ENCODE assay signal across 9 cellular contexts in genomic region chr17:3801043-3801746, GRCh38. TPM values are rescaled to one million over a fixed set of nuclear protein-coding genes. Genes with fewer than 3 reads are reported as not detected.
A peak's percentile ranks its signal among the peaks of the same experiment; 100 is the strongest.
DNase-seq lines count a peak whose midpoint lies in the region; ATAC-seq lines count a peak whose summit lies in the region.
"Had no signal": no experiment of that assay in that cellular context is flagged by ENCODE, and none has a peak within 500 bp of the region (broad histone marks: within the 10 kb centered on the region; RNA-seq: fewer than 3 reads in every experiment).

Gene ITGAE, minus strand, starts transcription at chr17:3801188. Its CDS starts 44 bp downstream, at chr17:3801144.

- WGBS in aorta, 2 donors, result 77 to 79% methylated on average over 19 of the region's 19 CpGs

- peak; percentile 5 for DNase-seq in activated naive CD4-positive, alpha-beta T cell treated with anti-CD3 and anti-CD28 coated beads, Interleukin-2, amount 10 ng/mL, durations not matched to agents 7 days and 5 days
- DNase-seq in activated naive CD4-positive, alpha-beta T cell treated with anti-CD3 and anti-CD28 coated beads, Interleukin-2, amount 50 U/mL, for 16 hours, result no peak
- DNase-seq in effector memory CD8-positive, alpha-beta T cell, result no peak
- DNase-seq in aorta (peak in 1 of 2 donors; percentile 57), kidney glomerular epithelial cell (lab: John Stamatoyannopoulos, UW) (no peak)
- DNase-seq: NCI-H146 had no signal

- H3K9me3 ChIP-seq in mononuclear cell (ENCODE audit: low read depth, low read length) (no peaks in the 10 kb centered on the region), aorta (ENCODE audit: control insufficient read depth, low read length) (no peaks in the 10 kb centered on the region)

- H3K27me3 Mint-ChIP-seq in activated naive CD4-positive, alpha-beta T cell treated with anti-CD3 and anti-CD28 coated beads, Interleukin-2, amount 10 ng/mL, durations not matched to agents 7 days and 5 days, result peaks cover 4% of the 10 kb centered on the region
- H3K27me3 Mint-ChIP-seq in effector memory CD8-positive, alpha-beta T cell, result no peaks in the 10 kb centered on the region

- peaks cover 10% of the 10 kb centered on the region for H3K4me1 Mint-ChIP-seq in activated naive CD4-positive, alpha-beta T cell treated with anti-CD3 and anti-CD28 coated beads, Interleukin-2, amount 10 ng/mL, durations not matched to agents 7 days and 5 days
- H3K4me1 Mint-ChIP-seq in effector memory CD8-positive, alpha-beta T cell (ENCODE audit: low read depth in 2 of 2), result peaks cover 30 to 31% of the 10 kb centered on the region in 2 donors

- H3K27me3 ChIP-seq in mononuclear cell (ENCODE audit: insufficient read depth, low read length) (no peaks in the 10 kb centered on the region), aorta (ENCODE audit: control insufficient read depth in 1 of 2, insufficient read depth in 2 of 2, low read length in 1 of 2) (no peaks in the 10 kb centered on the region)

- H3K36me3 ChIP-seq in aorta (ENCODE audit: control insufficient read depth in 1 of 2, insufficient read depth in 2 of 2, low read length in 1 of 2), result no peaks in the 10 kb centered on the region

- CTCF ChIA-PET in activated naive CD4-positive, alpha-beta T cell treated with anti-CD3 and anti-CD28 coated beads, Interleukin-2, amount 10 ng/mL, durations not matched to agents 7 days and 5 days (lab: Charles Lee), result no interaction called here

- intact Hi-C loops in aorta (cut with DNase I), result no loop called here

- H3K36me3 Mint-ChIP-seq in activated naive CD4-positive, alpha-beta T cell treated with anti-CD3 and anti-CD28 coated beads, Interleukin-2, amount 10 ng/mL, durations not matched to agents 7 days and 5 days, result peaks cover 4% of the 10 kb centered on the region
- H3K36me3 Mint-ChIP-seq in effector memory CD8-positive, alpha-beta T cell (ENCODE audit: insufficient read depth), result peaks cover 17% of the 10 kb centered on the region

- no peak within 1 kb of the TSS for H3K4me3 ChIP-seq in mononuclear cell (ENCODE audit: low read length)
- H3K4me3 ChIP-seq in aorta (ENCODE audit: low read length in 2 of 2), result no peak within 1 kb of the TSS

- H3K4me3 Mint-ChIP-seq in activated naive CD4-positive, alpha-beta T cell treated with anti-CD3 and anti-CD28 coated beads, Interleukin-2, amount 10 ng/mL, durations not matched to agents 7 days and 5 days, result no peak within 1 kb of the TSS
- peak within 1 kb of the TSS; percentile 63 to 76 for H3K4me3 Mint-ChIP-seq in effector memory CD8-positive, alpha-beta T cell

- H3K27ac ChIP-seq in aorta (ENCODE audit: low read depth in 1 of 2, low read length in 2 of 2), result no peak within 1 kb of the TSS

- ATAC-seq in effector memory CD8-positive, alpha-beta T cell (replicated peaks), result no peak
- ATAC-seq in aorta (ENCODE audit: low FRiP score) (no peak), GM18517 (IDR thresholded peaks at IDR 0.05; ENCODE audit: unreplicated experiment) (no peak), HG03432 (IDR thresholded peaks at IDR 0.05; ENCODE audit: unreplicated experiment) (no peak)

- H3K9me3 Mint-ChIP-seq in activated naive CD4-positive, alpha-beta T cell treated with anti-CD3 and anti-CD28 coated beads, Interleukin-2, amount 10 ng/mL, durations not matched to agents 7 days and 5 days, result no peaks in the 10 kb centered on the region
- H3K9me3 Mint-ChIP-seq in effector memory CD8-positive, alpha-beta T cell, result no peaks in the 10 kb centered on the region

- H3K27ac Mint-ChIP-seq in activated naive CD4-positive, alpha-beta T cell treated with anti-CD3 and anti-CD28 coated beads, Interleukin-2, amount 10 ng/mL, durations not matched to agents 7 days and 5 days, result no peak within 1 kb of the TSS
- H3K27ac Mint-ChIP-seq in effector memory CD8-positive, alpha-beta T cell, result peak within 1 kb of the TSS; percentile 84 to 90

- H3K4me1 ChIP-seq in mononuclear cell (ENCODE audit: insufficient read depth, low read length) (peaks cover 69% of the 10 kb centered on the region), aorta (ENCODE audit: control insufficient read depth in 1 of 2, insufficient read depth in 2 of 2, low read length in 2 of 2) (no peaks in the 10 kb centered on the region)

RNA-seq across cellular contexts. Expression of gene ITGAE, which starts in this region (rescaled TPM):
- total RNA-seq in mononuclear cell, result 23.1 TPM
- 10 to 100 TPM; 16.0 to 20.5 TPM for total RNA-seq in aorta
- 10 to 100 TPM; 35.4 to 57.0 TPM for polyA plus RNA-seq in aorta
